20 cellular contexts compared by ENCODE assay signal in genomic region chr1:230574502-230574901, GRCh38.
DNase-seq lines count a peak whose midpoint lies in the region; ATAC-seq, FAIRE-seq and TF ChIP-seq lines count a peak whose summit lies in the region.
"Had no signal": no experiment of that assay in that cellular context is flagged by ENCODE, and none has a peak within 500 bp of the region (broad histone marks: within the 10 kb centered on the region; RNA-seq: fewer than 3 reads in every experiment).

No MANE protein-coding gene starts in this region.

- TF ChIP-seq EP300 in HepG2 (IDR thresholded peaks at IDR 0.05; ENCODE audit: low read depth in 2 of 2, low read length in 2 of 2) = no peak
- no peak for TF ChIP-seq EP300 in HepG2 (CRISPR knock-in tag; IDR thresholded peaks at IDR 0.05; ENCODE audit: borderline replicate concordance)

- peak overlapping the region; percentile 37 for H4K8ac ChIP-seq in mesenchymal stem cell (ENCODE audit: low read length)

- H4K91ac ChIP-seq in mesenchymal stem cell (ENCODE audit: low read length) = peak overlapping the region; percentile 35

- H3K27ac ChIP-seq in HepG2 (ENCODE audit: extremely low read length, insufficient read depth, low read length) (no peak overlapping the region), right lobe of liver (no peak overlapping the region), mesenchymal stem cell (ENCODE audit: low read length, poor library complexity, severe bottlenecking) (no peak overlapping the region), hepatocyte (no peak overlapping the region)
- H3K27ac ChIP-seq: HL-60 had no signal

- intact Hi-C loops in HepG2 (cut with micrococcal nuclease; ENCODE audit: unreplicated experiment) (no loop called here), right lobe of liver (cut with DNase I) (no loop called here)

- in situ Hi-C loops in HepG2 (cut with HindIII; ENCODE audit: extremely low pct_ligation_motif_present, low pct_unique_long_range_greater_than_20kb) = no loop called here
- in situ Hi-C loops in G401 (cut with HindIII; ENCODE audit: low sequenced_read_pairs) = no loop called here

- no peak overlapping the region for H3K14ac ChIP-seq in mesenchymal stem cell (ENCODE audit: low read length in 2 of 2)

- no peak for TF ChIP-seq RAD21 in HepG2 (CRISPR knock-in tag; IDR thresholded peaks at IDR 0.05)

- no peaks in the 10 kb centered on the region for H3K79me1 ChIP-seq in mesenchymal stem cell (replicated peaks; ENCODE audit: low read length, poor library complexity, severe bottlenecking)

- H3K18ac ChIP-seq in mesenchymal stem cell (ENCODE audit: low read depth in 1 of 2, low read length in 2 of 2) = no peak overlapping the region

- H3K9me3 ChIP-seq in HepG2 (ENCODE audit: low read length) = no peaks in the 10 kb centered on the region
- H3K9me3 ChIP-seq in right lobe of liver = no peaks in the 10 kb centered on the region
- no peaks in the 10 kb centered on the region for H3K9me3 ChIP-seq in mesenchymal stem cell (ENCODE audit: control insufficient read depth, low read length)
- H3K9me3 ChIP-seq in hepatocyte (ENCODE audit: low read depth) = no peaks in the 10 kb centered on the region
- H3K9me3 ChIP-seq: BLaER1 treated with 17β-estradiol and CSF1 and Interleukin-3, amounts not matched to agents 10 nM and 100 nM had no signal

- H3K4me3 ChIP-seq in HepG2 (replicated peaks in 1 of 3; ENCODE audit: insufficient read depth in 1 of 3, low read depth in 2 of 3, low read length in 3 of 3) (no peak overlapping the region), right lobe of liver (no peak overlapping the region), mesenchymal stem cell (ENCODE audit: insufficient read depth in 1 of 2, low read depth in 1 of 2, low read length in 2 of 2) (no peak overlapping the region), hepatocyte (no peak overlapping the region)
- H3K4me3 ChIP-seq: BLaER1 treated with 17β-estradiol and CSF1 and Interleukin-3, amounts not matched to agents 10 nM and 100 nM had no signal

- FAIRE-seq in HepG2 (lab: Jason Lieb, UNC) = no peak
- FAIRE-seq: GM18507, H54 had no signal

- H3K9me2 ChIP-seq in hepatocyte (replicated peaks; ENCODE audit: insufficient read depth) = no peaks in the 10 kb centered on the region

- H4K20me1 ChIP-seq in HepG2 (ENCODE audit: insufficient read depth, low read length) (no peaks in the 10 kb centered on the region), hepatocyte (ENCODE audit: insufficient read depth, poor library complexity, severe bottlenecking) (no peaks in the 10 kb centered on the region)
- H4K20me1 ChIP-seq: BLaER1 treated with 17β-estradiol and CSF1 and Interleukin-3, amounts not matched to agents 10 nM and 100 nM had no signal

- CTCF ChIA-PET in HepG2 (lab: Yijun Ruan, JAX; ENCODE audit: low intra/inter-chr PET ratio, low total read pairs) = no interaction called here

- H2BK15ac ChIP-seq in mesenchymal stem cell (ENCODE audit: low read depth, poor library complexity, severe bottlenecking) = no peak overlapping the region

- POLR2A ChIA-PET in HepG2 (lab: Yijun Ruan, JAX) = no interaction called here

- no peak overlapping the region for H2AK5ac ChIP-seq in mesenchymal stem cell (ENCODE audit: low read length, severe bottlenecking)

- H3K79me2 ChIP-seq in HepG2 (ENCODE audit: insufficient read depth, low read length) (no peaks in the 10 kb centered on the region), hepatocyte (no peaks in the 10 kb centered on the region)

- TF ChIP-seq POLR2A in HepG2 (IDR thresholded peaks at IDR 0.05; ENCODE audit: insufficient read depth in 1 of 2, low read depth in 2 of 2, low read length in 2 of 2) (no peak), right lobe of liver (IDR thresholded peaks at IDR 0.05) (no peak), Raji (IDR thresholded peaks at IDR 0.05; ENCODE audit: insufficient read depth, low read depth, low read length) (peak; percentile 45; the same call in 1 of the 2 replicates)

- no peak overlapping the region for H2BK12ac ChIP-seq in mesenchymal stem cell (ENCODE audit: low read length in 2 of 2)

- H3K4me2 ChIP-seq in HepG2 (ENCODE audit: low read depth, low read length) = no peak overlapping the region
- no peak overlapping the region for H3K4me2 ChIP-seq in mesenchymal stem cell (ENCODE audit: low read length, poor library complexity, severe bottlenecking)
- no peak overlapping the region for H3K4me2 ChIP-seq in hepatocyte

- no peaks in the 10 kb centered on the region for H3K36me3 ChIP-seq in HepG2 (replicated peaks in 1 of 2; ENCODE audit: control insufficient read depth in 1 of 2, insufficient read depth in 2 of 2, low read length in 2 of 2)
- H3K36me3 ChIP-seq in right lobe of liver = no peaks in the 10 kb centered on the region
- no peaks in the 10 kb centered on the region for H3K36me3 ChIP-seq in mesenchymal stem cell (ENCODE audit: control insufficient read depth in 1 of 2, insufficient read depth in 2 of 2, low read depth in 1 of 2, low read length in 2 of 2)
- H3K36me3 ChIP-seq in hepatocyte (replicated peaks; ENCODE audit: insufficient read depth, low read depth) = no peaks in the 10 kb centered on the region
- H3K36me3 ChIP-seq: BLaER1 treated with 17β-estradiol and CSF1 and Interleukin-3, amounts not matched to agents 10 nM and 100 nM had no signal

- H3K4me1 ChIP-seq in HepG2 (ENCODE audit: insufficient read depth, low read length) (peaks cover 28% of the 10 kb centered on the region), right lobe of liver (no peaks in the 10 kb centered on the region), mesenchymal stem cell (ENCODE audit: control insufficient read depth, insufficient read depth, low read depth, low read length) (peaks cover 7% of the 10 kb centered on the region), hepatocyte (ENCODE audit: insufficient read depth) (peaks cover 14% of the 10 kb centered on the region)

- no peak overlapping the region for H2AFZ ChIP-seq in HepG2 (ENCODE audit: low read length)
- no peak overlapping the region for H2AFZ ChIP-seq in mesenchymal stem cell (ENCODE audit: low read depth, low read length)
- H2AFZ ChIP-seq in hepatocyte = no peak overlapping the region

- DNase-seq in HepG2 (ENCODE audit: low spot score) (no peak), right lobe of liver (no peak), mesenchymal stem cell (no peak), retina (no peak), G401 (ENCODE audit: low spot score) (no peak), hepatocyte (ENCODE audit: low spot score) (no peak)
- no peak for DNase-seq in NK-92 treated with Interleukin-12 subunit alpha and Interleukin-12 subunit beta, amount 100 ng/mL, for 24 hours (lab: John Stamatoyannopoulos, UW)
- DNase-seq: 8988T; AML-193; CD4-positive, alpha-beta T cell; DMS153; DMS79 treated with DMSO at 0.1 percent for 48 hours; EL; GF-D8 had no signal

- no peak overlapping the region for H3K9ac ChIP-seq in HepG2 (ENCODE audit: insufficient read depth, low read depth, low read length)
- no peak overlapping the region for H3K9ac ChIP-seq in mesenchymal stem cell (ENCODE audit: low read length)
- H3K9ac ChIP-seq: BLaER1 treated with 17β-estradiol and CSF1 and Interleukin-3, amounts not matched to agents 10 nM and 100 nM had no signal

- H3K4ac ChIP-seq in mesenchymal stem cell (ENCODE audit: low read depth in 1 of 2, low read length in 2 of 2) = no peak overlapping the region

- no TSS peak for BruUV-seq in HepG2 (replicated peaks; lab: Mats Ljungman, UMichigan)

- H2BK5ac ChIP-seq in mesenchymal stem cell (ENCODE audit: low read depth, low read length, poor library complexity, severe bottlenecking) = no peak overlapping the region

- no peak overlapping the region for H2BK120ac ChIP-seq in mesenchymal stem cell (ENCODE audit: low read depth, low read length)

- H3K27me3 ChIP-seq in HepG2 (ENCODE audit: control insufficient read depth in 1 of 2, insufficient read depth in 2 of 2, low read length in 2 of 2) (no peaks in the 10 kb centered on the region), right lobe of liver (no peaks in the 10 kb centered on the region), mesenchymal stem cell (ENCODE audit: control insufficient read depth in 1 of 2, insufficient read depth in 1 of 2, low read length in 2 of 2) (peaks cover 0 to 17% of the 10 kb centered on the region in 2 experiments), hepatocyte (no peaks in the 10 kb centered on the region)
- H3K27me3 ChIP-seq: BLaER1 treated with 17β-estradiol and CSF1 and Interleukin-3, amounts not matched to agents 10 nM and 100 nM had no signal

- H3K23ac ChIP-seq in mesenchymal stem cell (ENCODE audit: low read length in 2 of 2) = no peak overlapping the region

- no peak for ATAC-seq in HepG2
- ATAC-seq in right lobe of liver = no peak
- ATAC-seq: HCT116 had no signal

- TF ChIP-seq CTCF in HepG2 (CRISPR knock-in tag; IDR thresholded peaks at IDR 0.05) (no peak), right lobe of liver (IDR thresholded peaks at IDR 0.05) (no peak), hepatocyte (IDR thresholded peaks at IDR 0.05; ENCODE audit: poor library complexity) (no peak)

- 66% methylated on average over 3 of the region's 3 CpGs for WGBS in HepG2 (ENCODE audit: low lambda C conversion rate)
- WGBS in right lobe of liver (ENCODE audit: insufficient coverage, low coverage, low lambda C conversion rate, missing lambda C conversion rate) = 74% methylated on average over 3 of the region's 3 CpGs
- 67% methylated on average over 2 of the region's 3 CpGs for WGBS in mesenchymal stem cell
- WGBS in hepatocyte (ENCODE audit: low lambda C conversion rate, missing lambda C conversion rate) = 92% methylated on average over 3 of the region's 3 CpGs

TF ChIP-seq in HepG2, 621 proteins besides CTCF, POLR2A, EP300 and RAD21 (continues in another document):
- TF ChIP-seq TEAD2 (CRISPR knock-in tag; IDR thresholded peaks at IDR 0.05) (no peak), ARID2 (CRISPR knock-in tag; IDR thresholded peaks at IDR 0.05; ENCODE audit: borderline replicate concordance) (no peak), RARA (CRISPR knock-in tag; IDR thresholded peaks at IDR 0.05) (no peak), CENPBD1 (CRISPR knock-in tag; IDR thresholded peaks at IDR 0.05; ENCODE audit: borderline replicate concordance, low read depth) (no peak), THAP7 (CRISPR knock-in tag; IDR thresholded peaks at IDR 0.05) (no peak)
